1 cellular context compared by ENCODE assay signal in genomic region chr11:44755553-44756505, GRCh38.
TF ChIP-seq lines count a peak whose summit lies in the region.

No MANE protein-coding gene starts in this region.

TF ChIP-seq in K562, 482 proteins besides CTCF, POLR2A, EP300 and RAD21 (continued from another document):
- no peak for TF ChIP-seq ZNF407 (IDR thresholded peaks at IDR 0.05; ENCODE audit: low read depth)
- TF ChIP-seq ERF (CRISPR knock-in tag; IDR thresholded peaks at IDR 0.05), result no peak
- TF ChIP-seq TRIM25 (IDR thresholded peaks at IDR 0.05; ENCODE audit: borderline replicate concordance), result no peak
